In the genomic region with DNA sequence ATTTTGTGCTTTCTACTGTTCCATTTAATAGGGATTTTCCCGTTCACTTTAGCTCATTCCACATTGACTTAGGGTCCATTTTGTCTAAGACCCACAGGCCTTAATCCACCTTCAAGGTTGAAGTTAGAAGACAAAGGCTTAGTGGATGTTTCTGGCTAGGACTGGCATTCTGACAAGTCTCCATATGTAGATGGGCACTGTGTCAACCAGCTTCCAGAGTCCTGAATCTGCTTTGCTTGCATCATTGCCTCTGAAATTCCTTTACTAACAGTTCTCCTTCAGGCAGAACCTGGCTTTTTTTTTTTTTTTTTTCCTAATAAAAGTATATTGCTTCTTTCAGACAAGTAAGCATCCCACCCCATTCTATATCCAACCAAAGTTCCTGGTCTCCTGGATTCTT, we compare ENCODE assay signal across 10 cellular contexts.
A peak's percentile ranks its signal among the peaks of the same experiment; 100 is the strongest.
DNase-seq lines count a peak whose midpoint lies in the region; ATAC-seq and TF ChIP-seq lines count a peak whose summit lies in the region.
"Had no signal": no experiment of that assay in that cellular context is flagged by ENCODE, and none has a peak within 500 bp of the region (broad histone marks: within the 10 kb centered on the region; RNA-seq: fewer than 3 reads in every experiment).

No MANE protein-coding gene starts in this region.

- CTCF ChIA-PET in activated CD8-positive, alpha-beta T cell treated with anti-CD3 and anti-CD28 coated beads for 36 hours (lab: Charles Lee), result interaction anchor here (1.4 to 3.1 kb wide), 13 partner anchors 9 to 101 kb away, joined by 3 to 22 read pairs (median 10); no protein-coding TSS in a partner anchor

- no peaks in the 10 kb centered on the region for H3K27me3 Mint-ChIP-seq in activated CD8-positive, alpha-beta T cell treated with anti-CD3 and anti-CD28 coated beads for 36 hours
- H3K27me3 Mint-ChIP-seq: activated B cell treated with CpG ODN at 0.5 μM for 24 hours had no signal

- no peaks in the 10 kb centered on the region for H3K9me3 ChIP-seq in heart left ventricle
- no peaks in the 10 kb centered on the region for H3K9me3 ChIP-seq in transverse colon
- H3K9me3 ChIP-seq in HAP-1, result no peaks in the 10 kb centered on the region

- H3K4me1 Mint-ChIP-seq in activated CD8-positive, alpha-beta T cell treated with anti-CD3 and anti-CD28 coated beads for 36 hours (ENCODE audit: low read depth), result peaks cover 55% of the 10 kb centered on the region

- H3K27me3 ChIP-seq in heart left ventricle (no peaks in the 10 kb centered on the region), transverse colon (no peaks in the 10 kb centered on the region), HAP-1 (ENCODE audit: low read depth) (peaks cover 8% of the 10 kb centered on the region; the same call in 1 of the 2 replicates)

- H3K36me3 ChIP-seq in heart left ventricle (peaks cover 0 to 59% (median 16%) of the 10 kb centered on the region in 9 donors), transverse colon (no peaks in the 10 kb centered on the region), HAP-1 (replicated peaks) (no peaks in the 10 kb centered on the region)

- POLR2A ChIA-PET in activated CD8-positive, alpha-beta T cell treated with anti-CD3 and anti-CD28 coated beads for 36 hours (lab: Charles Lee), result interaction anchor here (0.6 to 1.7 kb wide), 3 partner anchors 44 to 66 kb away, joined by 3 to 5 read pairs (median 3); no protein-coding TSS in a partner anchor

- TF ChIP-seq POLR2A in heart left ventricle (IDR thresholded peaks at IDR 0.05) (no peak), transverse colon (IDR thresholded peaks at IDR 0.05) (no peak)

- intact Hi-C loops in heart left ventricle (cut with DNase I) (loop anchor here (5.0 to 10.0 kb wide), 6 partner anchors 57 to 187 kb away; partner anchors contain the start of gene PDCD4 (in 4 of the 10)), left cardiac atrium (cut with DNase I) (loop anchor here in 1 of 2 donors (5.0 kb wide), 1 partner anchor 90 kb away; no protein-coding TSS in a partner anchor), transverse colon (cut with DNase I; ENCODE audit: low total_unique reads) (no loop called here)
- intact Hi-C loops in activated CD8-positive, alpha-beta T cell treated with anti-CD3 and anti-CD28 coated beads for 36 hours (cut with micrococcal nuclease), result loop anchor here (5.0 kb wide), 1 partner anchor 55 kb away; no protein-coding TSS in a partner anchor

- no peaks in the 10 kb centered on the region for H3K9me3 Mint-ChIP-seq in activated CD8-positive, alpha-beta T cell treated with anti-CD3 and anti-CD28 coated beads for 36 hours
- H3K9me3 Mint-ChIP-seq: activated B cell treated with CpG ODN at 0.5 μM for 24 hours had no signal

- WGBS in heart left ventricle, 4 donors, result 71 to 86% (median 76%) methylated on average over 1 of the region's 1 CpG
- WGBS in transverse colon (ENCODE audit: low coverage in 1 of 2), 2 donors, result 75 to 100% methylated on average over 1 of the region's 1 CpG

- no peak for TF ChIP-seq CTCF in heart left ventricle (IDR thresholded peaks at IDR 0.05)
- TF ChIP-seq CTCF in activated CD8-positive, alpha-beta T cell treated with anti-CD3 and anti-CD28 coated beads for 36 hours (IDR thresholded peaks at IDR 0.05), result no peak
- TF ChIP-seq CTCF in transverse colon (IDR thresholded peaks at IDR 0.05), result no peak

- H3K36me3 Mint-ChIP-seq in activated CD8-positive, alpha-beta T cell treated with anti-CD3 and anti-CD28 coated beads for 36 hours (ENCODE audit: low read depth), result peaks cover 2% of the 10 kb centered on the region

- no peak overlapping the region for H3K4me3 ChIP-seq in heart left ventricle
- no peak overlapping the region for H3K4me3 ChIP-seq in transverse colon
- no peak overlapping the region for H3K4me3 ChIP-seq in HAP-1
- H3K4me3 ChIP-seq: K562 had no signal

- H3K4me1 ChIP-seq in heart left ventricle (peaks cover 0 to 45% (median 26%) of the 10 kb centered on the region in 12 donors), transverse colon (peaks cover 18 to 40% (median 24%) of the 10 kb centered on the region in 4 donors), HAP-1 (peaks cover 4% of the 10 kb centered on the region; the same call in 1 of the 2 replicates)

- TF ChIP-seq EP300 in transverse colon (IDR thresholded peaks at IDR 0.05; ENCODE audit: low read depth), result no peak

- H3K27ac ChIP-seq in heart left ventricle (peak overlapping the region in 11 of 12 donors; percentile 24 to 68 (median 47)), transverse colon (peak overlapping the region; percentile 48 to 75 (median 65))

- no peak overlapping the region for H3K4me3 Mint-ChIP-seq in activated CD8-positive, alpha-beta T cell treated with anti-CD3 and anti-CD28 coated beads for 36 hours
- H3K4me3 Mint-ChIP-seq: activated B cell treated with CpG ODN at 0.5 μM for 24 hours had no signal

- DNase-seq in heart left ventricle (no peak), left cardiac atrium (no peak), globus pallidus (ENCODE audit: low spot score) (peak; percentile 26), transverse colon (no peak), SW 1271 (lab: John Stamatoyannopoulos, UW) (no peak), HAP-1 (ENCODE audit: low spot score in 2 of 2) (no peak), CD1c-positive myeloid dendritic cell (ENCODE audit: extremely low spot score) (no peak)
- no peak for DNase-seq in activated CD8-positive, alpha-beta T cell treated with anti-CD3 and anti-CD28 coated beads for 36 hours
- DNase-seq: activated B cell treated with CpG ODN at 0.5 μM for 24 hours had no signal

- in situ Hi-C loops in transverse colon (cut with MboI; ENCODE audit: low pct_ligation_motif_present in 1 of 4, low pct_unique_long_range_greater_than_20kb in 1 of 4, low sequenced_read_pairs in 3 of 4) (loop anchor here in 2 of 4 donors (10.0 kb wide), 2 partner anchors 83 to 93 kb away; no protein-coding TSS in a partner anchor), HAP-1 (cut with MboI; ENCODE audit: low sequenced_read_pairs) (no loop called here)

- peak in 1 of 4 donors; percentile 19 for ATAC-seq in heart left ventricle
- ATAC-seq in left cardiac atrium, result no peak
- ATAC-seq in activated CD8-positive, alpha-beta T cell treated with anti-CD3 and anti-CD28 coated beads for 36 hours, result no peak
- ATAC-seq: K562 had no signal

- H3K27ac Mint-ChIP-seq in activated CD8-positive, alpha-beta T cell treated with anti-CD3 and anti-CD28 coated beads for 36 hours, result peak overlapping the region; percentile 81
